ENCODE assay signal across 1 cellular context in the genomic region with DNA sequence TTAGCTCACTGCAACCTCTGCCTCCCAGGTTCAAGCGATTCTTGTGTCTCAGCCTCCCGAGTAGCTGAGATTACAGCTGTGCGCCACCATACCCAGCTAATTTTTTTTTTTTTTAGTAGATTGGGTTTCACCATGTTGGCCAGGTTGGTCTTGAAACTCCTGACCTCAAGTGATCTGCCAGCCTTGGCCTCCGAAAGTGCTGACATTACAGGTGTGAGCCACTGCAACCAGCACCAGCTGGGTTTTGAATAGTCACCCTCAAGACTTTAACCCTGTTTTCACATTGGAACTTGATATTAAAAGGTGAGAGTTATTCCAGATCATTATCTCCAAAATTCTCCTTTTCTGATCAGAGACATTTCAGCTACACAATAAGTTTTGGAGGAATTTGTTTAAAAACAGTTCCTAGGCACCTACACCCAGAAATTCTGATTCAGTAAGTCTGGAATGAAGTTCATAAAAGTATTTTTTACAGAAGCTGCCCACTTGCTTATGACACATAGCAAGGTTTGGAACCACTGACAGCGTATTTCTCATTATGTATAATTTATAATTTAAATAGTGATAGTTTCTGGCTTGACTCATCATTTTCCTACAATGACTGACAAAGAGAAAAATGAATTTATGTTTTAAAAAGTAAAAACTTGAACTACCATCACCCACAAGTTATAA.
TF ChIP-seq lines count a peak whose summit lies in the region.

No MANE protein-coding gene starts in this region.

TF ChIP-seq in IMR-90, 13 proteins besides CTCF, POLR2A, EP300 and RAD21:
- TF ChIP-seq CHD1 (IDR thresholded peaks at IDR 0.05; ENCODE audit: low read depth, low read length): no peak
- TF ChIP-seq USF2 (IDR thresholded peaks at IDR 0.05; ENCODE audit: low read depth, low read length): no peak
- TF ChIP-seq MAZ (IDR thresholded peaks at IDR 0.05; ENCODE audit: borderline replicate concordance, low read depth, low read length): no peak
- TF ChIP-seq RFX5 (IDR thresholded peaks at IDR 0.05; ENCODE audit: low read depth, low read length): no peak
- no peak for TF ChIP-seq CEBPB (IDR thresholded peaks at IDR 0.05; ENCODE audit: low read depth, low read length)
- TF ChIP-seq MXI1 (IDR thresholded peaks at IDR 0.05; ENCODE audit: borderline replicate concordance, low read depth, low read length): no peak
- TF ChIP-seq RCOR1 (IDR thresholded peaks at IDR 0.05; ENCODE audit: insufficient replicate concordance, low read length): no peak
- no peak for TF ChIP-seq FOS (IDR thresholded peaks at IDR 0.05; ENCODE audit: low read depth, low read length)
- TF ChIP-seq SMC3 (IDR thresholded peaks at IDR 0.05; ENCODE audit: low read depth, low read length): no peak
- no peak for TF ChIP-seq MAFK (IDR thresholded peaks at IDR 0.05; ENCODE audit: low read depth, low read length)
- TF ChIP-seq, protein P1, sequence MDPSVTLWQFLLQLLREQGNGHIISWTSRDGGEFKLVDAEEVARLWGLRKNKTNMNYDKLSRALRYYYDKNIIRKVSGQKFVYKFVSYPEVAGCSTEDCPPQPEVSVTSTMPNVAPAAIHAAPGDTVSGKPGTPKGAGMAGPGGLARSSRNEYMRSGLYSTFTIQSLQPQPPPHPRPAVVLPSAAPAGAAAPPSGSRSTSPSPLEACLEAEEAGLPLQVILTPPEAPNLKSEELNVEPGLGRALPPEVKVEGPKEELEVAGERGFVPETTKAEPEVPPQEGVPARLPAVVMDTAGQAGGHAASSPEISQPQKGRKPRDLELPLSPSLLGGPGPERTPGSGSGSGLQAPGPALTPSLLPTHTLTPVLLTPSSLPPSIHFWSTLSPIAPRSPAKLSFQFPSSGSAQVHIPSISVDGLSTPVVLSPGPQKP (IDR thresholded peaks at IDR 0.05; ENCODE audit: borderline replicate concordance, low read depth, low read length): no peak
- TF ChIP-seq NFE2L2 (IDR thresholded peaks at IDR 0.05; ENCODE audit: low read depth, low read length): no peak
- TF ChIP-seq BHLHE40 (IDR thresholded peaks at IDR 0.05; ENCODE audit: low read depth, low read length): no peak
TF ChIP-seq in IMR-90: peak in this region for 0.
